ENCODE assay signal across 17 cellular contexts in genomic region chr17:48313096-48313495, GRCh38.
"Had no signal": no experiment of that assay in that cellular context is flagged by ENCODE, and none has a peak within 500 bp of the region (broad histone marks: within the 10 kb centered on the region; RNA-seq: fewer than 3 reads in every experiment).

No MANE protein-coding gene starts in this region.

- DNase-seq: effector memory CD4-positive, alpha-beta T cell; gastrocnemius medialis; heart right ventricle; hypothalamus; islet precursor cell; mammary epithelial cell; right cardiac atrium; small intestine; stimulated activated CD4-positive, alpha-beta T cell treated with anti-CD3 and anti-CD28 coated beads, Interleukin-12 subunit alpha, Interleukin-12 subunit beta, amount 100 ng/mL, for 4 hours; stimulated activated naive CD8-positive, alpha-beta T cell treated with anti-CD3 and anti-CD28 coated beads, Interleukin-15, Interleukin-2, amounts not matched to agents 100 U/mL and 50 U/mL, for 24 hours; tibial artery; upper lobe of right lung had no signal

- H3K9me3 ChIP-seq: esophagus muscularis mucosa, gastrocnemius medialis, heart right ventricle, neutrophil, tibial artery, upper lobe of right lung, vagina had no signal

- FAIRE-seq: small intestine had no signal

- H3K27me3 ChIP-seq: vagina had no signal

- H3K36me3 ChIP-seq: esophagus muscularis mucosa, gastrocnemius medialis, heart right ventricle, neutrophil, tibial artery, upper lobe of right lung, vagina had no signal

- ATAC-seq: gastrocnemius medialis; heart right ventricle; left lobe of liver; right cardiac atrium; stimulated activated naive CD8-positive, alpha-beta T cell treated with anti-CD3 and anti-CD28 coated beads, Interleukin-15, Interleukin-2, amounts not matched to agents 100 U/mL and 50 U/mL, for 24 hours; upper lobe of right lung had no signal

- H3K4me1 ChIP-seq: esophagus muscularis mucosa, gastrocnemius medialis, heart right ventricle, tibial artery, upper lobe of right lung, vagina had no signal

- H3K4me3 ChIP-seq: esophagus muscularis mucosa, gastrocnemius medialis, heart right ventricle, tibial artery, upper lobe of right lung, vagina had no signal

- H3K27ac ChIP-seq: epithelial cell of prostate, esophagus muscularis mucosa, gastrocnemius medialis, heart right ventricle, neutrophil, tibial artery, upper lobe of right lung, vagina had no signal
